Comparison of ENCODE assay signal across 20 cellular contexts in the genomic region with DNA sequence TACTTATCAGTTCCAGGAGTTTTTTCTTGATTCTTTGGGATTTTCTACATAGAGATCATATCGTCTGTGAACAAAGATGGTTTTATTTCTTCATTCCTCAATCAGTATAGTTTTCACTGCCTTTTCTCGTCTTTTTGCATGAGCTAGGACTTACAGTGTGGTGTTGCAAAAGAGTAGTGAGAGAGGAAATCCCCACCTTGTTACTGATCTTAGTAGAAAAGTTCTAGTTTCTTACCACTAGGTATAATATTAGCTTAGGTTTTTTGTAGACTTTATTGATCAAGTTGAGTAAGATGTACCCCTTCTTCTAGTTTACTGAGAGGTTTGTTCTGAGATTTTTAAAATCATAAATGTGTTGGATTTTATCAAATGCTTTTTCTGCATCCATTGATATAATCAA.
DNase-seq lines count a peak whose midpoint lies in the region; ATAC-seq, FAIRE-seq and TF ChIP-seq lines count a peak whose summit lies in the region.
"Had no signal": no experiment of that assay in that cellular context is flagged by ENCODE, and none has a peak within 500 bp of the region (broad histone marks: within the 10 kb centered on the region; RNA-seq: fewer than 3 reads in every experiment).

No MANE protein-coding gene starts in this region.

- H2AFZ ChIP-seq in OCI-LY3 (ENCODE audit: low read depth, low read length) (no peak overlapping the region), SK-N-SH (ENCODE audit: low read depth) (no peak overlapping the region)

- H3K4me2 ChIP-seq in OCI-LY3 (ENCODE audit: low read length) (peak overlapping the region; percentile 47), SK-N-SH (no peak overlapping the region)

- H4K20me1 ChIP-seq in OCI-LY3 (ENCODE audit: insufficient read depth, low read length) (no peaks in the 10 kb centered on the region), SK-N-SH (ENCODE audit: insufficient read depth) (no peaks in the 10 kb centered on the region)

- H3K9ac ChIP-seq in OCI-LY3 (ENCODE audit: low read length) (no peak overlapping the region), SK-N-SH (no peak overlapping the region)

- TF ChIP-seq EP300 in SK-N-SH (IDR thresholded peaks at IDR 0.05; ENCODE audit: borderline replicate concordance in 1 of 2, low read depth in 1 of 2, low read length in 1 of 2), result no peak

- POLR2A ChIA-PET in SK-N-SH (lab: Yijun Ruan, JAX), result no interaction called here

- no peak for TF ChIP-seq RAD21 in SK-N-SH (IDR thresholded peaks at IDR 0.05; ENCODE audit: low read length)

- ATAC-seq in GM21737 (IDR thresholded peaks at IDR 0.05; ENCODE audit: unreplicated experiment), result peak; percentile 81
- ATAC-seq in HG03066 (IDR thresholded peaks at IDR 0.05; ENCODE audit: low read depth, unreplicated experiment), result peak; percentile 75
- ATAC-seq: pancreas had no signal

- DNase-seq in GM19239 (ENCODE audit: insufficient read length, low spot score) (no peak), SK-N-SH (no peak), NCI-H510A treated with DMSO at 0.1 percent for 48 hours (lab: John Stamatoyannopoulos, UW) (no peak), SHP77 (lab: John Stamatoyannopoulos, UW) (no peak), NCI-H774 (lab: John Stamatoyannopoulos, UW) (no peak)
- DNase-seq: activated CD4-positive, alpha-beta T cell treated with anti-CD3 and anti-CD28 coated beads for 4 hours; activated T-cell treated with anti-CD3 and anti-CD28 coated beads, Interleukin-2, amount 50 U/mL, for 1 hour; amniotic stem cell; DMS79; NCI-H146; NCI-H524 treated with DMSO at 0.1 percent for 48 hours; pancreas; small intestine; T-helper 2 cell had no signal

- CTCF ChIA-PET in SK-N-SH (lab: Yijun Ruan, JAX), result no interaction called here

- H3K27ac ChIP-seq in OCI-LY3 (ENCODE audit: low read length) (peak overlapping the region; percentile 50; the same call in 1 of the 2 replicates), SK-N-SH (ENCODE audit: low read depth in 2 of 2, low read length in 1 of 2) (no peak overlapping the region)
- H3K27ac ChIP-seq: pancreas had no signal

- H3F3A ChIP-seq in SK-N-SH (replicated peaks; ENCODE audit: insufficient read depth), result no peaks in the 10 kb centered on the region

- H3K4me1 ChIP-seq in OCI-LY3 (ENCODE audit: low read length) (peaks cover 20% of the 10 kb centered on the region), SK-N-SH (ENCODE audit: control insufficient read depth in 1 of 2, insufficient read depth in 2 of 2, low read depth in 1 of 2, low read length in 1 of 2) (no peaks in the 10 kb centered on the region; a peak in 1 of 4 replicates)
- H3K4me1 ChIP-seq: pancreas had no signal

- 59% methylated on average over 2 of the region's 2 CpGs for WGBS in SK-N-SH (ENCODE audit: low lambda C conversion rate)

- H3K4me3 ChIP-seq in OCI-LY3 (ENCODE audit: low read length) (no peak overlapping the region; the same call in 1 of the 2 replicates), SK-N-SH (ENCODE audit: low read depth in 2 of 2, low read length in 1 of 2) (no peak overlapping the region)
- H3K4me3 ChIP-seq: pancreas had no signal

- TF ChIP-seq CTCF in OCI-LY3 (IDR thresholded peaks at IDR 0.05; ENCODE audit: low read depth, low read length) (no peak), SK-N-SH (IDR thresholded peaks at IDR 0.05) (no peak)

- H3K9me3 ChIP-seq in OCI-LY3 (ENCODE audit: insufficient read depth, low read length) (no peaks in the 10 kb centered on the region), SK-N-SH (no peaks in the 10 kb centered on the region)
- H3K9me3 ChIP-seq: pancreas had no signal

- H3K27me3 ChIP-seq in OCI-LY3 (ENCODE audit: low read depth, low read length) (no peaks in the 10 kb centered on the region), SK-N-SH (ENCODE audit: insufficient read depth) (no peaks in the 10 kb centered on the region)
- H3K27me3 ChIP-seq: pancreas had no signal

- FAIRE-seq in GM19239 (lab: Jason Lieb, UNC), result peak; percentile 76
- FAIRE-seq: colon, H1, keratinocyte, pancreas, small intestine had no signal

- H3K79me2 ChIP-seq in OCI-LY3 (ENCODE audit: low read length), result no peaks in the 10 kb centered on the region
- no peaks in the 10 kb centered on the region for H3K79me2 ChIP-seq in SK-N-SH (ENCODE audit: insufficient read depth)

- H3K36me3 ChIP-seq in OCI-LY3 (replicated peaks; ENCODE audit: low read depth, low read length) (no peaks in the 10 kb centered on the region), SK-N-SH (replicated peaks in 1 of 2; ENCODE audit: control insufficient read depth in 1 of 2, insufficient read depth in 2 of 2, low read length in 1 of 2) (no peaks in the 10 kb centered on the region)
- H3K36me3 ChIP-seq: pancreas had no signal

- no peaks in the 10 kb centered on the region for H3K9me2 ChIP-seq in SK-N-SH

TF ChIP-seq in SK-N-SH, 30 proteins besides CTCF, POLR2A, EP300 and RAD21:
- TF ChIP-seq RFX5 (IDR thresholded peaks at IDR 0.05; ENCODE audit: low read length) (no peak), YY1 (IDR thresholded peaks at IDR 0.05; ENCODE audit: low read depth) (no peak), MEF2A (IDR thresholded peaks at IDR 0.05; ENCODE audit: borderline replicate concordance, low read depth) (no peak), ELF1 (IDR thresholded peaks at IDR 0.05) (no peak), GABPA (IDR thresholded peaks at IDR 0.05; ENCODE audit: low read depth) (no peak), NRF1 (IDR thresholded peaks at IDR 0.05; ENCODE audit: low read depth, low read length) (no peak), RCOR1 (IDR thresholded peaks at IDR 0.05; ENCODE audit: low read length) (no peak), FOSL2 (IDR thresholded peaks at IDR 0.05; ENCODE audit: borderline replicate concordance, low read depth) (no peak), RXRA (IDR thresholded peaks at IDR 0.05; ENCODE audit: borderline replicate concordance, low read depth) (no peak), GATA2 (CRISPR knock-in tag; IDR thresholded peaks at IDR 0.05) (no peak), EZH2phosphoT487 (IDR thresholded peaks at IDR 0.05; ENCODE audit: borderline replicate concordance, low read depth) (no peak), POLR2AphosphoS5 (IDR thresholded peaks at IDR 0.05; ENCODE audit: low read depth, low read length) (no peak), JUND (IDR thresholded peaks at IDR 0.05) (no peak), SIN3A (IDR thresholded peaks at IDR 0.05; ENCODE audit: borderline replicate concordance, low read depth, low read length) (no peak), TAF1 (IDR thresholded peaks at IDR 0.05; ENCODE audit: borderline replicate concordance, low read depth, low read length) (no peak), SMC3 (IDR thresholded peaks at IDR 0.05; ENCODE audit: low read depth, low read length) (no peak)
- TF ChIP-seq, protein P1, sequence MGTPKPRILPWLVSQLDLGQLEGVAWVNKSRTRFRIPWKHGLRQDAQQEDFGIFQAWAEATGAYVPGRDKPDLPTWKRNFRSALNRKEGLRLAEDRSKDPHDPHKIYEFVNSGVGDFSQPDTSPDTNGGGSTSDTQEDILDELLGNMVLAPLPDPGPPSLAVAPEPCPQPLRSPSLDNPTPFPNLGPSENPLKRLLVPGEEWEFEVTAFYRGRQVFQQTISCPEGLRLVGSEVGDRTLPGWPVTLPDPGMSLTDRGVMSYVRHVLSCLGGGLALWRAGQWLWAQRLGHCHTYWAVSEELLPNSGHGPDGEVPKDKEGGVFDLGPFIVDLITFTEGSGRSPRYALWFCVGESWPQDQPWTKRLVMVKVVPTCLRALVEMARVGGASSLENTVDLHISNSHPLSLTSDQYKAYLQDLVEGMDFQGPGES (IDR thresholded peaks at IDR 0.05; ENCODE audit: low read depth, low read length), result no peak
- TF ChIP-seq, protein P2, sequence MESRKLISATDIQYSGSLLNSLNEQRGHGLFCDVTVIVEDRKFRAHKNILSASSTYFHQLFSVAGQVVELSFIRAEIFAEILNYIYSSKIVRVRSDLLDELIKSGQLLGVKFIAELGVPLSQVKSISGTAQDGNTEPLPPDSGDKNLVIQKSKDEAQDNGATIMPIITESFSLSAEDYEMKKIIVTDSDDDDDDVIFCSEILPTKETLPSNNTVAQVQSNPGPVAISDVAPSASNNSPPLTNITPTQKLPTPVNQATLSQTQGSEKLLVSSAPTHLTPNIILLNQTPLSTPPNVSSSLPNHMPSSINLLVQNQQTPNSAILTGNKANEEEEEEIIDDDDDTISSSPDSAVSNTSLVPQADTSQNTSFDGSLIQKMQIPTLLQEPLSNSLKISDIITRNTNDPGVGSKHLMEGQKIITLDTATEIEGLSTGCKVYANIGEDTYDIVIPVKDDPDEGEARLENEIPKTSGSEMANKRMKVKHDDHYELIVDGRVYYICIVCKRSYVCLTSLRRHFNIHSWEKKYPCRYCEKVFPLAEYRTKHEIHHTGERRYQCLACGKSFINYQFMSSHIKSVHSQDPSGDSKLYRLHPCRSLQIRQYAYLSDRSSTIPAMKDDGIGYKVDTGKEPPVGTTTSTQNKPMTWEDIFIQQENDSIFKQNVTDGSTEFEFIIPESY (IDR thresholded peaks at IDR 0.05; ENCODE audit: borderline replicate concordance, low read depth), result no peak
